ENCODE assay signal across 1 cellular context in genomic region chr4:5237086-5237485, GRCh38.
A peak's percentile ranks its signal among the peaks of the same experiment; 100 is the strongest.
TF ChIP-seq lines count a peak whose summit lies in the region.

No MANE protein-coding gene starts in this region.

TF ChIP-seq in K562, 482 proteins besides CTCF, POLR2A, EP300 and RAD21 (continued from another document):
- TF ChIP-seq, protein P1, sequence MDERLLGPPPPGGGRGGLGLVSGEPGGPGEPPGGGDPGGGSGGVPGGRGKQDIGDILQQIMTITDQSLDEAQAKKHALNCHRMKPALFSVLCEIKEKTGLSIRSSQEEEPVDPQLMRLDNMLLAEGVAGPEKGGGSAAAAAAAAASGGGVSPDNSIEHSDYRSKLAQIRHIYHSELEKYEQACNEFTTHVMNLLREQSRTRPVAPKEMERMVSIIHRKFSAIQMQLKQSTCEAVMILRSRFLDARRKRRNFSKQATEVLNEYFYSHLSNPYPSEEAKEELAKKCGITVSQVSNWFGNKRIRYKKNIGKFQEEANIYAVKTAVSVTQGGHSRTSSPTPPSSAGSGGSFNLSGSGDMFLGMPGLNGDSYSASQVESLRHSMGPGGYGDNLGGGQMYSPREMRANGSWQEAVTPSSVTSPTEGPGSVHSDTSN (CRISPR knock-in tag; IDR thresholded peaks at IDR 0.05; ENCODE audit: low read depth), result no peak
- TF ChIP-seq, protein P1 (tag; conservative IDR thresholded peaks at IDR 0.05; ENCODE audit: low read depth), result 0 out of 2 replicates have a peak, but pooled peaks have one; percentile 20
- no peak for TF ChIP-seq ZNF507 (tag; conservative IDR thresholded peaks at IDR 0.05)
- TF ChIP-seq ZNF707 (CRISPR knock-in tag; conservative IDR thresholded peaks at IDR 0.05), result no peak
